ENCODE assay signal across 28 cellular contexts in genomic region chr1:223203694-223204093, GRCh38.
"Had no signal": no experiment of that assay in that cellular context is flagged by ENCODE, and none has a peak within 500 bp of the region (broad histone marks: within the 10 kb centered on the region; RNA-seq: fewer than 3 reads in every experiment).

No MANE protein-coding gene starts in this region.

- H2AFZ ChIP-seq: neural progenitor cell, parathyroid adenoma had no signal

- H3K9me3 Mint-ChIP-seq: natural killer cell; nephron; neural progenitor cell; stimulated activated memory B cell treated with anti-CD40 and anti-IgM and Interleukin-4, amounts not matched to agents 10 μg/mL and 1 μg/mL and 100 μg/mL, for 72 hours; stimulated activated naive CD8-positive, alpha-beta T cell treated with anti-CD3 and anti-CD28 coated beads, Interleukin-15, amount 100 ng/mL, for 72 hours; type B pancreatic cell had no signal

- H3K9ac ChIP-seq: neural progenitor cell, parathyroid adenoma had no signal

- H3K9me3 ChIP-seq: ovary, psoas muscle, right lobe of liver, sigmoid colon, suprapubic skin, testis, tibial artery, transverse colon, upper lobe of right lung, uterus had no signal

- H3K36me3 ChIP-seq: neural progenitor cell, ovary, right lobe of liver, sigmoid colon, suprapubic skin, tibial artery, transverse colon, upper lobe of right lung, uterus had no signal

- H3K4me2 ChIP-seq: neural progenitor cell had no signal

- H3K27ac ChIP-seq: neural progenitor cell, ovary, parathyroid adenoma, psoas muscle, right lobe of liver, sigmoid colon, suprapubic skin, testis, tibial artery, transverse colon, upper lobe of right lung, uterus had no signal

- H3K36me3 Mint-ChIP-seq: natural killer cell; neural progenitor cell; stimulated activated memory B cell treated with anti-CD40 and anti-IgM and Interleukin-4, amounts not matched to agents 10 μg/mL and 1 μg/mL and 100 μg/mL, for 72 hours; type B pancreatic cell had no signal

- DNase-seq: natural killer cell; occipital lobe; ovary; posterior cingulate gyrus; psoas muscle; right lobe of liver; sigmoid colon; small intestine; stimulated activated CD4-positive, alpha-beta T cell treated with anti-CD3 and anti-CD28 coated beads, Interleukin-15, amount 100 ng/mL, for 24 hours; stimulated activated CD4-positive, alpha-beta T cell treated with anti-CD3 and anti-CD28 coated beads, Interleukin-2, amount 100 ng/mL, for 24 hours; stimulated activated CD4-positive, alpha-beta T cell treated with anti-CD3 and anti-CD28 coated beads, Interleukin-2, amount 100 ng/mL, for 48 hours; stimulated activated CD4-positive, alpha-beta T cell treated with anti-CD3 and anti-CD28 coated beads, Interleukin-4, amount 100 ng/mL, for 24 hours; stimulated activated naive CD4-positive, alpha-beta T cell; stimulated activated naive CD8-positive, alpha-beta T cell treated with anti-CD3 and anti-CD28 coated beads, Interleukin-15, amount 100 ng/mL, for 72 hours; stimulated activated naive CD8-positive, alpha-beta T cell treated with anti-CD3 and anti-CD28 coated beads, Interleukin-15, Interleukin-2, amounts not matched to agents 100 U/mL and 50 U/mL, for 24 hours; substantia nigra; testis; tibial artery; transverse colon; upper lobe of right lung; uterus had no signal

- H3K4me3 Mint-ChIP-seq: natural killer cell; nephron; neural progenitor cell; stimulated activated memory B cell treated with anti-CD40 and anti-IgM and Interleukin-4, amounts not matched to agents 10 μg/mL and 1 μg/mL and 100 μg/mL, for 72 hours; stimulated activated naive CD8-positive, alpha-beta T cell treated with anti-CD3 and anti-CD28 coated beads, Interleukin-15, amount 100 ng/mL, for 72 hours; type B pancreatic cell had no signal

- H3K27ac Mint-ChIP-seq: natural killer cell; nephron; stimulated activated memory B cell treated with anti-CD40 and anti-IgM and Interleukin-4, amounts not matched to agents 10 μg/mL and 1 μg/mL and 100 μg/mL, for 72 hours; stimulated activated naive CD8-positive, alpha-beta T cell treated with anti-CD3 and anti-CD28 coated beads, Interleukin-15, amount 100 ng/mL, for 72 hours; type B pancreatic cell had no signal

- ATAC-seq: psoas muscle; stimulated activated memory B cell treated with anti-CD40 and anti-IgM and Interleukin-4, amounts not matched to agents 10 μg/mL and 1 μg/mL and 100 μg/mL, for 72 hours had no signal

- H3K27me3 ChIP-seq: neural progenitor cell, ovary, right lobe of liver, sigmoid colon, suprapubic skin, testis, transverse colon, upper lobe of right lung, uterus had no signal

- FAIRE-seq: small intestine had no signal

- H3K4me1 Mint-ChIP-seq: stimulated activated memory B cell treated with anti-CD40 and anti-IgM and Interleukin-4, amounts not matched to agents 10 μg/mL and 1 μg/mL and 100 μg/mL, for 72 hours had no signal

- H3K27me3 Mint-ChIP-seq: progenitor cell of endocrine pancreas; stimulated activated naive CD8-positive, alpha-beta T cell treated with anti-CD3 and anti-CD28 coated beads, Interleukin-15, amount 100 ng/mL, for 72 hours had no signal

- H3K4me1 ChIP-seq: parathyroid adenoma, psoas muscle, right lobe of liver, sigmoid colon, suprapubic skin, testis, tibial artery, transverse colon, upper lobe of right lung, uterus had no signal

- H3K4me3 ChIP-seq: neural progenitor cell, ovary, psoas muscle, right lobe of liver, sigmoid colon, suprapubic skin, testis, tibial artery, transverse colon, upper lobe of right lung, uterus had no signal

- H3K79me2 ChIP-seq: parathyroid adenoma had no signal
